In the genomic region with DNA sequence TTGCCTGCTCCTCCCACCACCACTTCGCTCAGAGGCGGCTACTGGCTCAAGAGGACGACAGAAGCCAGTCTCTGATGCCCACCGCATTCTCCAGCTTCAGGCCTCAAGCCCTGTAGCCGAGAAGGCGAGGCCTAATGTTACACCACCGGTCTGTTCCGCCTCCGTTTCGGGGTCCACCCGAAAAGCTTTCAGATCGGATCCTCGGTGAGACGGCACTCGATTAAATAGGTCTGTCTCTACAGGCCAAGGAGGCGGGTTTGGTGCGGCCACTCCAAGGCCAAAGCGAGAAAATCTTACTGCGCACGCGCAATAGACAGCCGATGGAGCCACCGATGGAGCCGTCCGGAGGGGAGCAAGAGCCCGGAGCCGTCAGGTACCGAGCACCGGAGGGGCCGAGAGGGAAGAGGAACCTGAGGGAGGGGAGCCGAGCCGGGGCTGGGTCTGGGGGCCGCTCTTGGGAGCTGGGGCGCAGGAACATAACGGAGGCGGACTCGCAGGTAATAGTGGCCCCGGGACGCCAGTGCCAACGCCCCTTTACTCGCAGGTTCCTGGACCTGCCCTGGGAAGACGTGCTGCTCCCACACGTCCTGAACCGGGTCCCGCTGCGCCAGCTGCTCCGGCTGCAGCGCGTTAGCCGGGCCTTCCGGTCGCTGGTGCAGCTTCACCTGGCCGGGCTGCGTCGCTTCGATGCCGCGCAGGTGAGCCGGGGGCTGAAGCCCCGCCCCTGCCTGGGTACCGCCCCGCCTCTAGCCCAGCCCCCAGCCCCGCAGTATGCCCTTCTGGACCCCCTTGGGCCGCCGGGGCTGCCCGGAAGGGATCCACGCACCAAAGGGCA, we compare ENCODE assay signal across 8 cellular contexts. TPM values are rescaled to one million over a fixed set of nuclear protein-coding genes. Genes with fewer than 3 reads are reported as not detected.
DNase-seq lines count a peak whose midpoint lies in the region; FAIRE-seq and TF ChIP-seq lines count a peak whose summit lies in the region.

Gene FBXL15 (plus strand): TSS at position 27 of the 835 bp plus-strand sequence. CDS start 294 bp downstream, at position 321.

- H3K27ac Mint-ChIP-seq in activated naive CD4-positive, alpha-beta T cell treated with anti-CD3 and anti-CD28 coated beads for 36 hours, result peak within 1 kb of the TSS; percentile 91

- peaks cover 1% of the 10 kb centered on the region for H3K36me3 Mint-ChIP-seq in activated naive CD4-positive, alpha-beta T cell treated with anti-CD3 and anti-CD28 coated beads for 36 hours (ENCODE audit: low read depth)

- H3K27ac ChIP-seq in neutrophil (peak within 1 kb of the TSS; percentile 90), substantia nigra (ENCODE audit: low read depth, low read length, poor library complexity, severe bottlenecking) (peak within 1 kb of the TSS; percentile 88)

- H3K27me3 ChIP-seq in neutrophil, result peaks cover 41% of the 10 kb centered on the region

- H3K9me3 ChIP-seq in neutrophil, result no peaks in the 10 kb centered on the region

- H3K4me1 Mint-ChIP-seq in activated naive CD4-positive, alpha-beta T cell treated with anti-CD3 and anti-CD28 coated beads for 36 hours (ENCODE audit: low read depth), result peaks cover 30% of the 10 kb centered on the region

- H3K36me3 ChIP-seq in neutrophil, result peaks cover 16% of the 10 kb centered on the region

- no peak for FAIRE-seq in frontal cortex (lab: Jason Lieb, UNC)

- peaks cover 37 to 45% of the 10 kb centered on the region in 2 experiments for H3K4me1 ChIP-seq in neutrophil (ENCODE audit: control insufficient read depth in 1 of 2, insufficient read depth in 1 of 2, low read depth in 1 of 2, low read length in 1 of 2)

- intact Hi-C loops in activated naive CD4-positive, alpha-beta T cell treated with anti-CD3 and anti-CD28 coated beads for 36 hours (cut with micrococcal nuclease), result loop anchor here (1.0 to 5.0 kb wide), 10 partner anchors 11 to 604 kb away; partner anchors contain the start of genes ACTR1A, CUEDC2 and OGA

- H3K4me3 ChIP-seq in HFF-Myc (replicated peaks; ENCODE audit: low read depth, low read length) (peak within 1 kb of the TSS; percentile 91), neutrophil (ENCODE audit: low read depth in 1 of 2, low read length in 1 of 2) (peak within 1 kb of the TSS; percentile 80 to 89)

- TF ChIP-seq CTCF in HFF-Myc (IDR thresholded peaks at IDR 0.05; ENCODE audit: low read depth, low read length, missing control alignments), result no peak
- TF ChIP-seq CTCF in neutrophil (IDR thresholded peaks at IDR 0.05), result no peak

- H3K4me3 Mint-ChIP-seq in activated naive CD4-positive, alpha-beta T cell treated with anti-CD3 and anti-CD28 coated beads for 36 hours, result peak within 1 kb of the TSS; percentile 95

- CTCF ChIA-PET in activated naive CD4-positive, alpha-beta T cell treated with anti-CD3 and anti-CD28 coated beads for 36 hours (lab: Charles Lee), result interaction anchor here (0.7 to 6.1 kb wide), 15 partner anchors 9 to 194 kb away, joined by 3 to 49 read pairs (median 8); partner anchors contain the start of genes C10orf95 and NFKB2

- DNase-seq in GF-D8 (lab: John Stamatoyannopoulos, UW) (peak; percentile 86), HFF-Myc (ENCODE audit: extremely low read depth, low read depth) (peak; percentile 94), NAMALWA (ENCODE audit: low spot score) (peak; percentile 98), SK-N-DZ (ENCODE audit: low spot score) (peak; percentile 98), frontal cortex (ENCODE audit: low spot score in 2 of 2) (peak; percentile 93 to 97), substantia nigra (lab: John Stamatoyannopoulos, UW) (peak; percentile 72 to 98 (median 92))
- peak; percentile 98 for DNase-seq in activated naive CD4-positive, alpha-beta T cell treated with anti-CD3 and anti-CD28 coated beads for 36 hours

- H3K9me3 Mint-ChIP-seq in activated naive CD4-positive, alpha-beta T cell treated with anti-CD3 and anti-CD28 coated beads for 36 hours, result no peaks in the 10 kb centered on the region

- H3K27me3 Mint-ChIP-seq in activated naive CD4-positive, alpha-beta T cell treated with anti-CD3 and anti-CD28 coated beads for 36 hours (ENCODE audit: low read depth), result peaks cover 20% of the 10 kb centered on the region

RNA-seq across cellular contexts. Expression of gene FBXL15, which starts in this region (rescaled TPM):
- polyA plus RNA-seq in SK-N-DZ (2014; cell fraction: cytosol; rRNA removed), result 34.1 and 42.6 TPM in 2 replicates
- 47.1 and 53.0 TPM in 2 replicates for polyA plus RNA-seq in SK-N-DZ (2014; cell fraction: nucleus; rRNA removed)
- 10 to 100 TPM in 1 of 2 experiments, 1 to 10 TPM in 1; 9.9 to 10.8 TPM for total RNA-seq in activated naive CD4-positive, alpha-beta T cell treated with anti-CD3 and anti-CD28 coated beads for 36 hours
- 13.5 TPM for total RNA-seq in frontal cortex

Comparison
In these comparisons a context has a peak if more than half of its experiments do, and no peak if none do; other contexts are left out.
1. Peak in every context shown above with its lines: DNase-seq, H3K4me3 ChIP-seq and H3K27ac ChIP-seq.